In genomic region chr7:76417654-76418310, GRCh38 we compare ENCODE assay signal across 2 cellular contexts. TPM values are rescaled to one million over a fixed set of nuclear protein-coding genes. Genes with fewer than 3 reads are reported as not detected.
"Had no signal": no experiment of that assay in that cellular context is flagged by ENCODE, and none has a peak within 500 bp of the region (broad histone marks: within the 10 kb centered on the region; RNA-seq: fewer than 3 reads in every experiment).

No MANE protein-coding gene starts in this region.

RNA-seq across cellular contexts. Expression of gene ZP3, which starts 7.0 kb away (rescaled TPM):
- total RNA-seq: left ventricle myocardium superior, lower lobe of right lung had no signal
